ENCODE assay signal across 2 cellular contexts in the genomic region with DNA sequence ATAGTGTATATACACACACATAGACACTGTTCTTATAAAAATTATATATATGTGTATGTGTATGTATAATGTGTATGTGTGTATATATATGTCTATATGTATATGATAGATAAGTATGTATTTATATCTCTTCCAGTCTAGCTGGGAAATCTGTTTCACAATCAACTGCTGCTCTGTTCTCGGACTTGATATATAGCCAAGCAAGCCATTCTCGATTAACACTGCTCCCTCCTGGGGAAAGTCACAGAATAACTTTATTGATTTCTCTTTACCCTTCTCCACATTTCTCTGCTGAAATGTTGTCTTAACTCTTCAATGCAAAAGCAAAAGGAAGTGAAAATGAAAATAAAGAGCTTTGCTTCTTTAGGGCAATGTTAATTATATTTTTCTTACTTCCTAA.
TF ChIP-seq lines count a peak whose summit lies in the region.

No MANE protein-coding gene starts in this region.

TF ChIP-seq in liver, 16 proteins besides CTCF, POLR2A, EP300 and RAD21:
- TF ChIP-seq TAF1 (conservative IDR thresholded peaks at IDR 0.05) (no peak), FOXA1 (IDR thresholded peaks at IDR 0.05) (no peak), HNF4A (conservative IDR thresholded peaks at IDR 0.05) (peak; percentile 15 to 19)
- TF ChIP-seq, protein P1, sequence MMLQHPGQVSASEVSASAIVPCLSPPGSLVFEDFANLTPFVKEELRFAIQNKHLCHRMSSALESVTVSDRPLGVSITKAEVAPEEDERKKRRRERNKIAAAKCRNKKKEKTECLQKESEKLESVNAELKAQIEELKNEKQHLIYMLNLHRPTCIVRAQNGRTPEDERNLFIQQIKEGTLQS (IDR thresholded peaks at IDR 0.05): no peak

TF ChIP-seq in HepG2, 621 proteins besides CTCF, POLR2A, EP300 and RAD21:
- no peak for TF ChIP-seq ARNT (IDR thresholded peaks at IDR 0.05)
- no peak for TF ChIP-seq SMAD3 (CRISPR knock-in tag; IDR thresholded peaks at IDR 0.05)
- no peak for TF ChIP-seq ZNF382 (CRISPR knock-in tag; IDR thresholded peaks at IDR 0.05; ENCODE audit: borderline replicate concordance)
- no peak for TF ChIP-seq BRCA1 (CRISPR knock-in tag; IDR thresholded peaks at IDR 0.05)
- TF ChIP-seq, protein P2, sequence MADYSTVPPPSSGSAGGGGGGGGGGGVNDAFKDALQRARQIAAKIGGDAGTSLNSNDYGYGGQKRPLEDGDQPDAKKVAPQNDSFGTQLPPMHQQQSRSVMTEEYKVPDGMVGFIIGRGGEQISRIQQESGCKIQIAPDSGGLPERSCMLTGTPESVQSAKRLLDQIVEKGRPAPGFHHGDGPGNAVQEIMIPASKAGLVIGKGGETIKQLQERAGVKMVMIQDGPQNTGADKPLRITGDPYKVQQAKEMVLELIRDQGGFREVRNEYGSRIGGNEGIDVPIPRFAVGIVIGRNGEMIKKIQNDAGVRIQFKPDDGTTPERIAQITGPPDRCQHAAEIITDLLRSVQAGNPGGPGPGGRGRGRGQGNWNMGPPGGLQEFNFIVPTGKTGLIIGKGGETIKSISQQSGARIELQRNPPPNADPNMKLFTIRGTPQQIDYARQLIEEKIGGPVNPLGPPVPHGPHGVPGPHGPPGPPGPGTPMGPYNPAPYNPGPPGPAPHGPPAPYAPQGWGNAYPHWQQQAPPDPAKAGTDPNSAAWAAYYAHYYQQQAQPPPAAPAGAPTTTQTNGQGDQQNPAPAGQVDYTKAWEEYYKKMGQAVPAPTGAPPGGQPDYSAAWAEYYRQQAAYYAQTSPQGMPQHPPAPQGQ (CRISPR knock-in tag; IDR thresholded peaks at IDR 0.05; ENCODE audit: borderline replicate concordance): no peak
- TF ChIP-seq ZBTB1 (CRISPR knock-in tag; IDR thresholded peaks at IDR 0.05; ENCODE audit: borderline replicate concordance): no peak
